In the genomic region with DNA sequence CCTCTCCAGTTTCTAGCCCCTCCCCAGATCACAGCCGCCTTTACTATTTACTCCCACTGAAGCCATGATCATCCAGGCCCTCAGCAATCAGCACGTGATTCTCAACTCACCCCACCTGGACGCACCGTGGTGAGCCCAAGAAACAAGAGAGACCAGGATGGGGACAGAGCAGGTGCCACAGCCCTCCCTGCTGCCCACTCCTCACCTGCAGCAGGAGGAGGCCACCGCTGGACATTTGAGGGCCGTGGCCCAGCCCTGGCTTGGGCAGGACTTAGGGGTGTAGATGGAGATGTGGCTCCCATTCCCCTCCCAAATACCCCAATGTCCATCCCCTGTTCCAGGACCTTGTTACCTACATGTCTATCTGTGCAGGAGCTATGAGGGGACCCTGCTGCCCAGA, we compare ENCODE assay signal across 22 cellular contexts.
"Had no signal": no experiment of that assay in that cellular context is flagged by ENCODE, and none has a peak within 500 bp of the region (broad histone marks: within the 10 kb centered on the region; RNA-seq: fewer than 3 reads in every experiment).

No MANE protein-coding gene starts in this region.

- H3K4me1 ChIP-seq: colonic mucosa, gastrocnemius medialis had no signal

- H3K27ac ChIP-seq: colonic mucosa, dorsolateral prefrontal cortex, esophagus squamous epithelium, gastrocnemius medialis, heart right ventricle, left lung, lower lobe of right lung had no signal

- H3K36me3 ChIP-seq: colonic mucosa, gastrocnemius medialis, left lung had no signal

- H3K4me3 ChIP-seq: colonic mucosa, dorsolateral prefrontal cortex, esophagus squamous epithelium, gastrocnemius medialis, heart right ventricle, left lung, lower lobe of right lung, mucosa of descending colon had no signal

- H3K27me3 ChIP-seq: colonic mucosa, dorsolateral prefrontal cortex, esophagus squamous epithelium, gastrocnemius medialis, heart right ventricle had no signal

- DNase-seq: colonic mucosa; dermis blood vessel endothelial cell; dorsolateral prefrontal cortex; effector CD4-positive, alpha-beta T cell; effector memory CD4-positive, alpha-beta T cell; esophagus squamous epithelium; foreskin fibroblast; foreskin melanocyte; gastrocnemius medialis; glutamatergic neuron; heart right ventricle; hippocampal formation; kidney; kidney glomerular epithelial cell; left colon; left lung; left ventricle myocardium superior; lower lobe of right lung; mesenchymal stem cell; mucosa of descending colon; naive B cell had no signal

- ATAC-seq: gastrocnemius medialis; heart right ventricle; left colon; left lung; left ventricle myocardium superior; lower lobe of right lung; mucosa of descending colon; naive thymus-derived CD8-positive, alpha-beta T cell had no signal

- H3K9me3 ChIP-seq: colonic mucosa, esophagus squamous epithelium, gastrocnemius medialis, heart right ventricle, left lung, lower lobe of right lung, mucosa of descending colon had no signal
